ENCODE assay signal across 8 cellular contexts in genomic region chr1:109984190-109984455, GRCh38. TPM values are rescaled to one million over a fixed set of nuclear protein-coding genes. Genes with fewer than 3 reads are reported as not detected.
DNase-seq lines count a peak whose midpoint lies in the region; ATAC-seq, FAIRE-seq and TF ChIP-seq lines count a peak whose summit lies in the region.

No MANE protein-coding gene starts in this region.

- H3K9me3 Mint-ChIP-seq in naive B cell, result no peaks in the 10 kb centered on the region

- intact Hi-C loops in mammary epithelial cell (cut with micrococcal nuclease), result loop anchor here (1.0 to 5.0 kb wide), 7 partner anchors 27 to 438 kb away; no protein-coding TSS in a partner anchor

- in situ Hi-C loops in mammary epithelial cell (cut with MboI; ENCODE audit: low sequenced_read_pairs in 2 of 2), result loop anchor here (5.0 to 25.0 kb wide), 4 partner anchors 207 to 439 kb away; partner anchors contain the start of gene GNAI3 (in 2 of the 2)

- WGBS in mammary epithelial cell (ENCODE audit: low coverage, missing lambda C conversion rate), result 14% methylated on average over 7 of the region's 7 CpGs

- H2AFZ ChIP-seq in mammary epithelial cell (ENCODE audit: low read depth, low read length), result peak overlapping the region; percentile 15

- H3K36me3 Mint-ChIP-seq in naive B cell, result no peaks in the 10 kb centered on the region

- no peak overlapping the region for H3K9ac ChIP-seq in mammary epithelial cell (ENCODE audit: insufficient read depth, low read length)

- no peaks in the 10 kb centered on the region for H3K27me3 ChIP-seq in mammary epithelial cell (ENCODE audit: insufficient read depth, low read length)

- DNase-seq in AG20443 (ENCODE audit: low spot score) (peak; percentile 41), Kasumi-1 (lab: John Stamatoyannopoulos, UW) (peak; percentile 22 to 48), mammary epithelial cell (no peak), naive B cell (no peak), KG1 (lab: John Stamatoyannopoulos, UW) (no peak), GM12892 (ENCODE audit: insufficient read length) (no peak)

- peak overlapping the region; percentile 22 to 99 (median 98) for H3K4me3 Mint-ChIP-seq in naive B cell

- H3K27ac ChIP-seq in mammary epithelial cell (ENCODE audit: insufficient read depth, low read depth, low read length), result no peak overlapping the region

- TF ChIP-seq POLR2A in GM12892 (IDR thresholded peaks at IDR 0.05; ENCODE audit: low read depth, low read length), result no peak

- no peak overlapping the region for H3K4me3 ChIP-seq in mammary epithelial cell (replicated peaks in 1 of 3; ENCODE audit: insufficient read depth in 1 of 3, low read depth in 2 of 3, low read length in 3 of 3)

- H3K27ac Mint-ChIP-seq in naive B cell, result peak overlapping the region in 3 of 6 donors; percentile 70 to 99 (median 98)

- no TSS peak for BruUV-seq in mammary epithelial cell (replicated peaks; lab: Mats Ljungman, UMichigan)

- ATAC-seq in naive B cell (ENCODE audit: low read depth in 2 of 2), result no peak
- no peak for ATAC-seq in GM18520 (IDR thresholded peaks at IDR 0.05; ENCODE audit: unreplicated experiment)
- ATAC-seq in HG03521 (IDR thresholded peaks at IDR 0.05; ENCODE audit: unreplicated experiment), result no peak

- peaks cover 26 to 41% (median 30%) of the 10 kb centered on the region in 3 donors for H3K4me1 Mint-ChIP-seq in naive B cell

- peaks cover 6 to 11% (median 7%) of the 10 kb centered on the region in 3 donors for H3K27me3 Mint-ChIP-seq in naive B cell

- H3K36me3 ChIP-seq in mammary epithelial cell (ENCODE audit: insufficient read depth, low read length), result no peaks in the 10 kb centered on the region

- H4K20me1 ChIP-seq in mammary epithelial cell (ENCODE audit: insufficient read depth, low read length), result no peaks in the 10 kb centered on the region

- H3K79me2 ChIP-seq in mammary epithelial cell (ENCODE audit: insufficient read depth, low read length), result peaks cover 45% of the 10 kb centered on the region

- dilution Hi-C loops in mammary epithelial cell (cut with HindIII; ENCODE audit: low sequenced_read_pairs), result no loop called here

- H3K9me3 ChIP-seq in mammary epithelial cell (replicated peaks; ENCODE audit: insufficient read depth, low read length), result no peaks in the 10 kb centered on the region

- CTCF ChIA-PET in mammary epithelial cell (lab: Charles Lee; ENCODE audit: low non-redundant PET), result interaction anchor here (0.6 to 1.4 kb wide), 7 partner anchors 27 to 438 kb away, joined by 3 to 16 read pairs (median 5); partner anchors contain the start of gene GNAI3

- no peak for FAIRE-seq in GM12892 (lab: Jason Lieb, UNC)

- no peak overlapping the region for H3K4me2 ChIP-seq in mammary epithelial cell (ENCODE audit: insufficient read depth, low read depth, low read length)

- peaks cover 38% of the 10 kb centered on the region for H3K4me1 ChIP-seq in mammary epithelial cell (ENCODE audit: insufficient read depth, low read length)

- TF ChIP-seq CTCF in mammary epithelial cell (conservative IDR thresholded peaks at IDR 0.05 in 1 of 2, IDR thresholded peaks at IDR 0.05 in 1 of 2; ENCODE audit: extremely low read depth in 1 of 2, insufficient read depth in 1 of 2, low read depth in 1 of 2, low read length in 2 of 2), result no peak

RNA-seq across cellular contexts. Expression of gene AHCYL1, which starts 0.4 kb away (rescaled TPM):
- total RNA-seq in mammary epithelial cell, result 10 to 100 TPM; 71.2 to 72.2 TPM
- polyA plus RNA-seq in mammary epithelial cell (64.7 TPM), naive B cell (ENCODE audit: low read depth in 6 of 6) (10 to 100 TPM; 46.9 to 62.0 (median 57.5) TPM)
- 84.7 TPM for polyA minus RNA-seq in mammary epithelial cell
- polyA plus RNA-seq in GM12892 (2012; ENCODE audit: missing spikeins), result 45.0 TPM

RNA-seq across cellular contexts. Expression of gene STRIP1, which starts 50.3 kb away (rescaled TPM):
- total RNA-seq in mammary epithelial cell, result 10 to 100 TPM; 39.4 to 51.3 TPM
- polyA plus RNA-seq in mammary epithelial cell (24.9 TPM), naive B cell (ENCODE audit: low read depth in 6 of 6) (10 to 100 TPM; 19.3 to 45.4 (median 24.1) TPM)
- polyA minus RNA-seq in mammary epithelial cell, result 26.5 TPM
- 13.9 TPM for polyA plus RNA-seq in GM12892 (2012; ENCODE audit: missing spikeins)

Comparison
In these comparisons a context has a peak if more than half of its experiments do, and no peak if none do; other contexts are left out.
1. DNase-seq: peak in AG20443 (single experiment) and Kasumi-1 (2 of 2); none in mammary epithelial cell (single experiment), naive B cell (single experiment), KG1 (single experiment) and GM12892 (single experiment).